In the genomic region with DNA sequence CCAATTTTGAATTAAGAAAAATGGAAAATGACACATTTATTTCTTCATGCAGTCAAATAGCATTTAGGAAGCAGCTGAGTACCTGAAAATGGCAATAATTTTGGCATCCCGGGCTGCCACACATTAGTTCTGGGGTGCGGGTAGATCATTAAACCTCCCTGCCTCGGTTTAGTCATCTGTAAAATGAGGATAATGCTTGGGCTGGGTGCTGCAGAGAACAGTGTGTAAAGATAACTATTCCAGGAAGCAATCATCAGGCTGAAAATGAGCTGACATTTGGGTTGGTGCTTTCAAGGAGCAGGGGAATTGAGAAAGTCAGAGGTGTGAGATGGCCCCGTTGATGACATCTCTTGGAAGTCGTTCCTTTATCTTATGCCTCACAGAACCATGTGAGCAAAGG, we compare ENCODE assay signal across 9 cellular contexts.
"Had no signal": no experiment of that assay in that cellular context is flagged by ENCODE, and none has a peak within 500 bp of the region (broad histone marks: within the 10 kb centered on the region; RNA-seq: fewer than 3 reads in every experiment).

No MANE protein-coding gene starts in this region.

- ATAC-seq: HCT116, K562 had no signal

- H3K9me3 ChIP-seq: HAP-1 had no signal

- H3K9me3 Mint-ChIP-seq: HFFc6 had no signal

- DNase-seq: GOT3, HFFc6, IMR-90, KG1 had no signal

- FAIRE-seq: H54, HTR-8/SVneo, K562 had no signal

- H3K4me3 ChIP-seq: HAP-1, K562 had no signal

- H3K27ac Mint-ChIP-seq: HFFc6 had no signal

- H3K36me3 ChIP-seq: HAP-1 had no signal

- H3K4me3 Mint-ChIP-seq: HFFc6 had no signal
